17 cellular contexts compared by ENCODE assay signal in the genomic region with DNA sequence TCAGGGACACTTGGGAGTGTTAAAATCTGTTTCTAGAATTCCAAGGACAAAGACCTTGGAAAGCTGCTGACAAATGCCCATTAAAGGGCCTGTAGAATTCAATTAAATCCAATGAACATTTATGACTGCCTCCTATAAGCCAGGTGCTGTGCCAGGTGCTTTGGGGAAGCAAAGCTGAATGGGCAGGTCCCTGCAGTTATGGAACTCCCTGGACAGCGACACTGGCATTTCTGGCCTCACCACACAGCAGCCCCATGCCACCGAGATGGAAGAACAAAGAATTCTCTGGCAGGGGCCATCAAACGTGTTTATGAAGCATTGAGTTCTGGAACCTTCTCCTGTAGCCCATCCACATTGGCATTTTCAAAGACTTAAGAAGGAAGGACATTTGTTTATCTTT. TPM values are rescaled to one million over a fixed set of nuclear protein-coding genes. Genes with fewer than 3 reads are reported as not detected.
DNase-seq lines count a peak whose midpoint lies in the region; ATAC-seq and TF ChIP-seq lines count a peak whose summit lies in the region.
"Had no signal": no experiment of that assay in that cellular context is flagged by ENCODE, and none has a peak within 500 bp of the region (broad histone marks: within the 10 kb centered on the region; RNA-seq: fewer than 3 reads in every experiment).

No MANE protein-coding gene starts in this region.

- H3K4me1 ChIP-seq in breast epithelium (peaks cover 0 to 7% of the 10 kb centered on the region in 2 donors), mammary epithelial cell (ENCODE audit: insufficient read depth, low read length) (peaks cover 23% of the 10 kb centered on the region), mucosa of descending colon (ENCODE audit: low read depth) (no peaks in the 10 kb centered on the region), subcutaneous abdominal adipose tissue (ENCODE audit: control insufficient read depth in 5 of 5, insufficient read depth in 5 of 5, low read length in 5 of 5) (peaks cover 10 to 47% (median 46%) of the 10 kb centered on the region in 5 donors)

- H3K79me2 ChIP-seq in mammary epithelial cell (ENCODE audit: insufficient read depth, low read length): no peaks in the 10 kb centered on the region

- H3K9ac ChIP-seq in mammary epithelial cell (ENCODE audit: insufficient read depth, low read length): no peak overlapping the region
- no peak overlapping the region for H3K9ac ChIP-seq in subcutaneous abdominal adipose tissue (ENCODE audit: low read length in 5 of 5)
- H3K9ac ChIP-seq: BLaER1 had no signal

- no TSS peak for BruUV-seq in mammary epithelial cell (replicated peaks; lab: Mats Ljungman, UMichigan)

- peak; percentile 52 for ATAC-seq in mucosa of descending colon
- no peak for ATAC-seq in omental fat pad (ENCODE audit: low FRiP score)
- ATAC-seq in GM21367 (IDR thresholded peaks at IDR 0.05; ENCODE audit: unreplicated experiment): no peak
- ATAC-seq: CD8-positive, alpha-beta T cell; HCT116 had no signal

- H3K4me3 ChIP-seq in breast epithelium (no peak overlapping the region), mammary epithelial cell (replicated peaks in 1 of 3; ENCODE audit: insufficient read depth in 1 of 3, low read depth in 2 of 3, low read length in 3 of 3) (no peak overlapping the region), mucosa of descending colon (no peak overlapping the region), subcutaneous abdominal adipose tissue (ENCODE audit: low read depth in 1 of 5, low read length in 5 of 5) (no peak overlapping the region)
- H3K4me3 ChIP-seq: BLaER1 had no signal

- CTCF ChIA-PET in mammary epithelial cell (lab: Charles Lee; ENCODE audit: low non-redundant PET): interaction anchor here (0.6 kb wide), 1 partner anchor 81 kb away, joined by 4 read pairs; no protein-coding TSS in a partner anchor

- DNase-seq in breast epithelium (ENCODE audit: low spot score in 2 of 2): peak in 1 of 2 donors; percentile 47
- DNase-seq in mammary epithelial cell: no peak
- DNase-seq in mucosa of descending colon: no peak
- no peak for DNase-seq in omental fat pad (ENCODE audit: low spot score)
- no peak for DNase-seq in glomerular visceral epithelial cell (ENCODE audit: extremely low spot score)
- DNase-seq in NCI-H187 treated with DMSO at 0.1 percent for 48 hours (lab: John Stamatoyannopoulos, UW): no peak
- DNase-seq: 8988T; CD8-positive, alpha-beta T cell; COR-L47; GOT3; H7; IMR-90 had no signal

- no peaks in the 10 kb centered on the region for H3K36me3 ChIP-seq in breast epithelium
- no peaks in the 10 kb centered on the region for H3K36me3 ChIP-seq in mammary epithelial cell (ENCODE audit: insufficient read depth, low read length)
- H3K36me3 ChIP-seq in mucosa of descending colon (ENCODE audit: low read depth): no peaks in the 10 kb centered on the region
- no peaks in the 10 kb centered on the region for H3K36me3 ChIP-seq in subcutaneous abdominal adipose tissue (ENCODE audit: control insufficient read depth in 5 of 5, insufficient read depth in 5 of 5, low read length in 5 of 5)
- H3K36me3 ChIP-seq: BLaER1 had no signal

- dilution Hi-C loops in mammary epithelial cell (cut with HindIII; ENCODE audit: low sequenced_read_pairs): no loop called here

- TF ChIP-seq CTCF in breast epithelium (IDR thresholded peaks at IDR 0.05) (no peak), mammary epithelial cell (conservative IDR thresholded peaks at IDR 0.05 in 1 of 2, IDR thresholded peaks at IDR 0.05 in 1 of 2; ENCODE audit: extremely low read depth in 1 of 2, insufficient read depth in 1 of 2, low read depth in 1 of 2, low read length in 2 of 2) (no peak), mucosa of descending colon (IDR thresholded peaks at IDR 0.05) (no peak), omental fat pad (IDR thresholded peaks at IDR 0.05) (no peak)

- WGBS in mammary epithelial cell (ENCODE audit: low coverage, missing lambda C conversion rate): 26% methylated on average over 3 of the region's 3 CpGs

- H3K27me3 ChIP-seq in breast epithelium (no peaks in the 10 kb centered on the region), mammary epithelial cell (ENCODE audit: insufficient read depth, low read length) (no peaks in the 10 kb centered on the region), subcutaneous abdominal adipose tissue (ENCODE audit: control insufficient read depth in 5 of 5, insufficient read depth in 4 of 5, low read length in 5 of 5) (peaks cover 0 to 6% (median 3%) of the 10 kb centered on the region in 5 donors)
- H3K27me3 ChIP-seq: BLaER1 had no signal

- no peak overlapping the region for H3K4me2 ChIP-seq in mammary epithelial cell (ENCODE audit: insufficient read depth, low read depth, low read length)
- H3K4me2 ChIP-seq: BLaER1 had no signal

- H3K27ac ChIP-seq in breast epithelium (peak overlapping the region; percentile 63 to 81), mammary epithelial cell (ENCODE audit: insufficient read depth, low read depth, low read length) (no peak overlapping the region), subcutaneous abdominal adipose tissue (ENCODE audit: low read depth, low read length) (peak overlapping the region; percentile 23)
- H3K27ac ChIP-seq: BLaER1 had no signal

- H3K9me3 ChIP-seq in breast epithelium: no peaks in the 10 kb centered on the region
- no peaks in the 10 kb centered on the region for H3K9me3 ChIP-seq in mammary epithelial cell (replicated peaks; ENCODE audit: insufficient read depth, low read length)
- H3K9me3 ChIP-seq in mucosa of descending colon: no peaks in the 10 kb centered on the region
- H3K9me3 ChIP-seq in subcutaneous abdominal adipose tissue (ENCODE audit: control insufficient read depth in 5 of 5, low read length in 5 of 5): no peaks in the 10 kb centered on the region
- H3K9me3 ChIP-seq: BLaER1 had no signal

- no peaks in the 10 kb centered on the region for H4K20me1 ChIP-seq in mammary epithelial cell (ENCODE audit: insufficient read depth, low read length)
- H4K20me1 ChIP-seq: BLaER1 had no signal

- intact Hi-C loops in breast epithelium (cut with DNase I; ENCODE audit: low total_unique reads) (no loop called here), mammary epithelial cell (cut with micrococcal nuclease) (no loop called here), mucosa of descending colon (cut with DNase I, micrococcal nuclease) (no loop called here)

- H2AFZ ChIP-seq in mammary epithelial cell (ENCODE audit: low read depth, low read length): no peak overlapping the region

- in situ Hi-C loops in mammary epithelial cell (cut with MboI; ENCODE audit: low sequenced_read_pairs in 2 of 2): loop anchor here in 1 of 2 donors (25.0 kb wide), 1 partner anchor 401 kb away; no protein-coding TSS in a partner anchor

- TF ChIP-seq POLR2A in breast epithelium (IDR thresholded peaks at IDR 0.05): no peak

RNA-seq across cellular contexts. Expression of a gene that starts 45.6 kb away (rescaled TPM):
- total RNA-seq in breast epithelium: 10 to 100 TPM in 1 of 3 donors, 1 to 10 TPM in 2; 6.9 to 26.1 (median 6.9) TPM
- 10 to 100 TPM in 1 of 2 donors, not detected in 1; 26.5 TPM for total RNA-seq in mammary epithelial cell
- polyA plus RNA-seq in mammary epithelial cell: not detected
- polyA minus RNA-seq in mammary epithelial cell: not detected
- total RNA-seq in mucosa of descending colon: 1 to 10 TPM in 1 of 3 donors, under 1 TPM in 2; 0.58 to 7.8 (median 0.58) TPM
- 10 to 100 TPM in 1 of 4 donors, 1 to 10 TPM in 3; 3.3 to 13.0 (median 7.0) TPM for total RNA-seq in omental fat pad
- total RNA-seq: A673 had no signal
